8 cellular contexts compared by ENCODE assay signal in the genomic region with DNA sequence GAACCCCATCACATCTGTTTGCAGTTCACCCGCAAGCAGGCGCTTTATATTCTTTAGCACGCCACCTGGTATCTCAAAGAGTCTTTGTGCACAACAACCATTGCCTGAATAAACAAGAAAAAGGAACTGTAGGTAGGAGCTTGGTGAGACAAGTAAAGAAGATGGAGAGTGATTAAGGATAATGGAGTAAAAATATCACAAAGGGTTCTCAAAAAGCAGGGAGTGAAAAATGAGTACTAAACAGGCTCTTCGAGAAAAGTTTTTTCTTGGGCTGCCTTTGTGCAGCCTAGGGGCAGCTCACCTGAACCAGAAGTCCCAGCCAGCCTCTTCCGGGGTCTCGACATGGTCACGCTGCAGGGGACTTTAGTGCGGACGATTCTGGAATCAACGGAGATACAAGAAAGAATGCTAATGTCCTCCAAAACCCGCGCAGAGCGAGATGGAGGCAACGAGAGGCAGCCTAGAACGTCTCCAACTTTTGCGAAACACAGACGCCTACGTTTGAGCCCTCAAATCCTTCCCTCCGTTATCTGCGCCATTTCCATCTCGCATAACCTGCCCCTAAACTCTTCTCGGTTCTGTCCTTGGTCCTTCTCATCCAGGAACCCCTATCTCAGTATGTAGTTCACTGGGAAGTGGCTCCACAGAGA. TPM values are rescaled to one million over a fixed set of nuclear protein-coding genes. Genes with fewer than 3 reads are reported as not detected.
DNase-seq lines count a peak whose midpoint lies in the region; ATAC-seq and TF ChIP-seq lines count a peak whose summit lies in the region.

No MANE protein-coding gene starts in this region.

- H3K27ac ChIP-seq in GM23248 (peak overlapping the region; percentile 74), Karpas-422 (ENCODE audit: low read length) (no peak overlapping the region)

- H2AFZ ChIP-seq in GM23248 (peak overlapping the region; percentile 96), Karpas-422 (ENCODE audit: low read length) (peak overlapping the region; percentile 47; the same call in 1 of the 2 replicates)

- peak overlapping the region; percentile 96 for H3K4me3 Mint-ChIP-seq in activated T-cell treated with anti-CD3 and anti-CD28 coated beads, Interleukin-2, amount 50 U/mL, for 4 hours
- peak overlapping the region; percentile 85 for H3K4me3 Mint-ChIP-seq in progenitor cell of endocrine pancreas (ENCODE audit: low read depth)

- H3K9me2 ChIP-seq in GM23248 (ENCODE audit: insufficient read depth) (no peaks in the 10 kb centered on the region), Karpas-422 (replicated peaks; ENCODE audit: insufficient read depth, low read length) (no peaks in the 10 kb centered on the region)

- in situ Hi-C loops in GM23248 (cut with MboI), result no loop called here

- no peak for TF ChIP-seq CTCF in progenitor cell of endocrine pancreas (IDR thresholded peaks at IDR 0.05; ENCODE audit: unreplicated experiment)

- H3K9me3 ChIP-seq in GM23248 (ENCODE audit: low read depth) (no peaks in the 10 kb centered on the region), Karpas-422 (ENCODE audit: low read length) (no peaks in the 10 kb centered on the region)

- peak overlapping the region; percentile 89 for H3K4me3 ChIP-seq in GM23248
- peak overlapping the region; percentile 71 for H3K4me3 ChIP-seq in Karpas-422 (ENCODE audit: low read length)

- H3K79me2 ChIP-seq in GM23248 (ENCODE audit: insufficient read depth) (peaks cover 25% of the 10 kb centered on the region), Karpas-422 (ENCODE audit: low read length) (peaks cover 7% of the 10 kb centered on the region; the same call in 1 of the 2 replicates)

- 1 to 2% methylated on average over 22 of the region's 22 CpGs for WGBS in GM23248 (ENCODE audit: low coverage in 1 of 2, low lambda C conversion rate in 2 of 2, missing lambda C conversion rate in 2 of 2), 2 experiments

- 0 out of 2 replicates have a peak, but pooled peaks cover 10% of the 10 kb centered on the region for H3F3A ChIP-seq in GM23248 (ENCODE audit: insufficient read depth)

- peak; percentile 27 to 30 for ATAC-seq in activated T-cell treated with anti-CD3 and anti-CD28 coated beads, Interleukin-2, amount 50 U/mL, for 4 hours

- H3K9me3 Mint-ChIP-seq in activated T-cell treated with anti-CD3 and anti-CD28 coated beads, Interleukin-2, amount 50 U/mL, for 4 hours, result no peaks in the 10 kb centered on the region
- no peaks in the 10 kb centered on the region for H3K9me3 Mint-ChIP-seq in progenitor cell of endocrine pancreas (ENCODE audit: low read depth)

- H3K27me3 ChIP-seq in GM23248 (replicated peaks; ENCODE audit: insufficient read depth), result no peaks in the 10 kb centered on the region
- no peaks in the 10 kb centered on the region for H3K27me3 ChIP-seq in Karpas-422 (ENCODE audit: low read length)

- H3K27ac Mint-ChIP-seq in progenitor cell of endocrine pancreas, result peak overlapping the region; percentile 78

- peaks cover 33% of the 10 kb centered on the region for H3K4me1 Mint-ChIP-seq in activated T-cell treated with anti-CD3 and anti-CD28 coated beads, Interleukin-2, amount 50 U/mL, for 4 hours (ENCODE audit: low read depth)
- H3K4me1 Mint-ChIP-seq in progenitor cell of endocrine pancreas (ENCODE audit: low read depth), result peaks cover 16% of the 10 kb centered on the region

- H4K20me1 ChIP-seq in GM23248 (ENCODE audit: insufficient read depth), result no peaks in the 10 kb centered on the region
- H4K20me1 ChIP-seq in Karpas-422 (ENCODE audit: insufficient read depth, low read depth, low read length), result no peaks in the 10 kb centered on the region

- H3K4me1 ChIP-seq in GM23248 (ENCODE audit: insufficient read depth) (peaks cover 15% of the 10 kb centered on the region), Karpas-422 (ENCODE audit: low read length) (peaks cover 19% of the 10 kb centered on the region)

- peak overlapping the region; percentile 79 for H3K9ac ChIP-seq in GM23248
- peak overlapping the region; percentile 75 for H3K9ac ChIP-seq in Karpas-422 (ENCODE audit: low read length)

- H3K27me3 Mint-ChIP-seq in activated T-cell treated with anti-CD3 and anti-CD28 coated beads, Interleukin-2, amount 50 U/mL, for 4 hours (ENCODE audit: low read depth), result no peaks in the 10 kb centered on the region
- no peaks in the 10 kb centered on the region for H3K27me3 Mint-ChIP-seq in progenitor cell of endocrine pancreas

- DNase-seq in GM04504 (ENCODE audit: low read depth) (peak; percentile 25), GM23248 (peak; percentile 84), Karpas-422 (peak; percentile 59), glomerular endothelial cell (ENCODE audit: extremely low read depth, low read depth, low spot score) (peak; percentile 20), progenitor cell of endocrine pancreas (ENCODE audit: low spot score, unreplicated experiment) (no peak), OCI-M2 (lab: John Stamatoyannopoulos, UW; ENCODE audit: unreplicated experiment) (no peak), NCI-H82 treated with DMSO at 0.1 percent for 48 hours (lab: John Stamatoyannopoulos, UW; ENCODE audit: unreplicated experiment) (no peak)
- no peak for DNase-seq in activated T-cell treated with anti-CD3 and anti-CD28 coated beads, Interleukin-2, amount 50 U/mL, for 4 hours

- H3K4me2 ChIP-seq in GM23248 (ENCODE audit: unreplicated experiment) (peak overlapping the region; percentile 99), Karpas-422 (ENCODE audit: low read depth, low read length, poor library complexity, severe bottlenecking) (peak overlapping the region; percentile 83)

- H3K36me3 ChIP-seq in GM23248 (ENCODE audit: low read depth) (peaks cover 7% of the 10 kb centered on the region; the same call in 1 of the 2 replicates), Karpas-422 (ENCODE audit: insufficient read depth, low read length) (no peaks in the 10 kb centered on the region)

- peaks cover 18% of the 10 kb centered on the region for H3K36me3 Mint-ChIP-seq in activated T-cell treated with anti-CD3 and anti-CD28 coated beads, Interleukin-2, amount 50 U/mL, for 4 hours (ENCODE audit: insufficient read depth)
- H3K36me3 Mint-ChIP-seq in progenitor cell of endocrine pancreas (ENCODE audit: insufficient read depth), result peaks cover 7% of the 10 kb centered on the region

RNA-seq across cellular contexts. Expression of a gene that starts 0.5 kb away (rescaled TPM):
- total RNA-seq in GM23248 (2014; rRNA removed; shearing (Covaris generic)), result 24.3 and 25.6 TPM in 2 replicates
- polyA plus RNA-seq in GM23248 (2016; fragmentation: Nextera tagmentation; extraction: Ambion mirVana), result 44.2 and 49.8 TPM in 2 replicates
- 30.0 and 54.0 TPM in 2 replicates for total RNA-seq in Karpas-422 (2014; rRNA removed; shearing (Covaris generic); ENCODE audit: low replicate concordance)
- total RNA-seq in activated T-cell treated with anti-CD3 and anti-CD28 coated beads, Interleukin-2, amount 50 U/mL, for 4 hours, result 10 to 100 TPM; 37.7 to 49.0 (median 43.3) TPM
- total RNA-seq in glomerular endothelial cell (57.5 and 71.5 TPM in 2 replicates), progenitor cell of endocrine pancreas (69.6 and 70.5 TPM in 2 replicates)

RNA-seq across cellular contexts. Expression of a gene that starts 0.7 kb away (rescaled TPM):
- total RNA-seq in GM23248 (2014; rRNA removed; shearing (Covaris generic)), result 18.9 and 26.7 TPM in 2 replicates
- polyA plus RNA-seq in GM23248 (2016; fragmentation: Nextera tagmentation; extraction: Ambion mirVana), result 18.5 and 19.4 TPM in 2 replicates
- 9.6 and 9.9 TPM in 2 replicates for total RNA-seq in Karpas-422 (2014; rRNA removed; shearing (Covaris generic); ENCODE audit: low replicate concordance)
- total RNA-seq in activated T-cell treated with anti-CD3 and anti-CD28 coated beads, Interleukin-2, amount 50 U/mL, for 4 hours, result 10 to 100 TPM; 18.2 to 19.0 (median 18.4) TPM
- 21.4 and 29.1 TPM in 2 replicates for total RNA-seq in glomerular endothelial cell
- total RNA-seq in progenitor cell of endocrine pancreas, result 35.9 and 37.6 TPM in 2 replicates

RNA-seq across cellular contexts. Expression of a gene that starts 23.5 kb away (rescaled TPM):
- total RNA-seq in GM23248 (2014; rRNA removed; shearing (Covaris generic)), result not detected in 2 replicates
- polyA plus RNA-seq in GM23248 (2016; fragmentation: Nextera tagmentation; extraction: Ambion mirVana), result not detected in 2 replicates
- total RNA-seq in Karpas-422 (2014; rRNA removed; shearing (Covaris generic); ENCODE audit: low replicate concordance), result not detected in 2 replicates
- 1 to 10 TPM; 2.2 to 2.9 (median 2.5) TPM for total RNA-seq in activated T-cell treated with anti-CD3 and anti-CD28 coated beads, Interleukin-2, amount 50 U/mL, for 4 hours
- total RNA-seq in glomerular endothelial cell (not detected in 2 replicates), progenitor cell of endocrine pancreas (not detected in 2 replicates)

RNA-seq across cellular contexts. Expression of a gene that starts 28.2 kb away (rescaled TPM):
- 36.9 and 40.3 TPM in 2 replicates for total RNA-seq in GM23248 (2014; rRNA removed; shearing (Covaris generic))
- polyA plus RNA-seq in GM23248 (2016; fragmentation: Nextera tagmentation; extraction: Ambion mirVana), result 27.4 and 28.7 TPM in 2 replicates
- total RNA-seq in Karpas-422 (2014; rRNA removed; shearing (Covaris generic); ENCODE audit: low replicate concordance), result 7.9 and 11.2 TPM in 2 replicates
- total RNA-seq in activated T-cell treated with anti-CD3 and anti-CD28 coated beads, Interleukin-2, amount 50 U/mL, for 4 hours, result 10 to 100 TPM; 30.4 to 33.5 (median 32.8) TPM
- total RNA-seq in glomerular endothelial cell, result 38.7 and 54.0 TPM in 2 replicates
- 39.5 and 39.6 TPM in 2 replicates for total RNA-seq in progenitor cell of endocrine pancreas

RNA-seq across cellular contexts. Expression of a gene that starts 28.9 kb away (rescaled TPM):
- total RNA-seq in GM23248 (2014; rRNA removed; shearing (Covaris generic)), result 9.0 and 13.3 TPM in 2 replicates
- polyA plus RNA-seq in GM23248 (2016; fragmentation: Nextera tagmentation; extraction: Ambion mirVana), result 13.6 and 16.3 TPM in 2 replicates
- 19.5 and 22.0 TPM in 2 replicates for total RNA-seq in Karpas-422 (2014; rRNA removed; shearing (Covaris generic); ENCODE audit: low replicate concordance)
- total RNA-seq in activated T-cell treated with anti-CD3 and anti-CD28 coated beads, Interleukin-2, amount 50 U/mL, for 4 hours, result 10 to 100 TPM; 54.1 to 67.2 (median 56.8) TPM
- 11.2 and 14.4 TPM in 2 replicates for total RNA-seq in glomerular endothelial cell
- 30.0 and 30.9 TPM in 2 replicates for total RNA-seq in progenitor cell of endocrine pancreas

Comparison
In these comparisons a context has a peak if more than half of its experiments do, and no peak if none do; other contexts are left out.
1. DNase-seq: peak in GM04504 (single experiment), GM23248 (single experiment), Karpas-422 (single experiment) and glomerular endothelial cell (single experiment); none in activated T-cell treated with anti-CD3 and anti-CD28 coated beads, Interleukin-2, amount 50 U/mL, for 4 hours (single experiment), progenitor cell of endocrine pancreas (single experiment), OCI-M2 (single experiment) and NCI-H82 treated with DMSO at 0.1 percent for 48 hours (single experiment).